ENCODE assay signal across 8 cellular contexts in genomic region chr5:1798589-1798988, GRCh38. TPM values are rescaled to one million over a fixed set of nuclear protein-coding genes. Genes with fewer than 3 reads are reported as not detected.
DNase-seq lines count a peak whose midpoint lies in the region; ATAC-seq, FAIRE-seq and TF ChIP-seq lines count a peak whose summit lies in the region.
"Not testable (repeated sequence)": the region's sequence is repeated elsewhere in the genome, so short reads cannot be mapped to it uniquely, and the experiment has no call there.

No MANE protein-coding gene starts in this region.

- not testable (repeated sequence) for H3K27me3 ChIP-seq in CD4-positive, CD25-positive, alpha-beta regulatory T cell (ENCODE audit: control insufficient read depth, insufficient read depth, low read length); WERI-Rb-1 (ENCODE audit: insufficient read depth, low read depth, severe bottlenecking); esophagus squamous epithelium; HepG2 (ENCODE audit: control insufficient read depth in 1 of 2, insufficient read depth in 2 of 2, low read length in 2 of 2); thoracic aorta (replicated peaks; ENCODE audit: insufficient read depth)

- TF ChIP-seq RAD21 in HepG2 (CRISPR knock-in tag; IDR thresholded peaks at IDR 0.05): not testable (repeated sequence)

- ATAC-seq in CD4-positive, CD25-positive, alpha-beta regulatory T cell (ENCODE audit: low read depth in 2 of 2); HepG2; thoracic aorta (ENCODE audit: insufficient number of reproducible peaks, low FRiP score, low read depth): not testable (repeated sequence)

- peaks cover 18% of the 10 kb centered on the region for H3K36me3 Mint-ChIP-seq in CD4-positive, CD25-positive, alpha-beta regulatory T cell
- H3K36me3 Mint-ChIP-seq in osteocyte (ENCODE audit: unreplicated experiment): peaks cover 19% of the 10 kb centered on the region

- intact Hi-C loops in esophagus squamous epithelium (cut with DNase I); HepG2 (cut with micrococcal nuclease; ENCODE audit: unreplicated experiment): not testable (repeated sequence)

- peak overlapping the region; percentile 90 for H3K27ac ChIP-seq in CD4-positive, CD25-positive, alpha-beta regulatory T cell (ENCODE audit: insufficient read depth, low read length, poor library complexity, severe bottlenecking)
- H3K27ac ChIP-seq in WERI-Rb-1, thoracic aorta: not testable (repeated sequence)
- H3K27ac ChIP-seq in esophagus squamous epithelium (peak overlapping the region; percentile 91 to 93 (median 92)), HepG2 (ENCODE audit: extremely low read length, insufficient read depth, low read length) (peak overlapping the region; percentile 83)

- H3K4me3 ChIP-seq in CD4-positive, CD25-positive, alpha-beta regulatory T cell (ENCODE audit: low read depth, low read length): peak overlapping the region; percentile 71
- peak overlapping the region; percentile 97 for H3K4me3 ChIP-seq in Jurkat, Clone E6-1 (ENCODE audit: low read length)
- peak overlapping the region; percentile 73 for H3K4me3 ChIP-seq in WERI-Rb-1 (ENCODE audit: low read depth, low read length)
- H3K4me3 ChIP-seq in astrocyte of the cerebellum (ENCODE audit: low read depth, low read length): peak overlapping the region; percentile 91
- peak overlapping the region; percentile 90 to 97 (median 94) for H3K4me3 ChIP-seq in esophagus squamous epithelium
- H3K4me3 ChIP-seq in HepG2 (replicated peaks in 1 of 3; ENCODE audit: insufficient read depth in 1 of 3, low read depth in 2 of 3, low read length in 3 of 3): peak overlapping the region; percentile 68 to 99 (median 97)
- H3K4me3 ChIP-seq in thoracic aorta: peak overlapping the region; percentile 86

- peak overlapping the region; percentile 89 for H3K9ac ChIP-seq in HepG2 (ENCODE audit: insufficient read depth, low read depth, low read length)

- CTCF ChIA-PET in HepG2 (lab: Yijun Ruan, JAX; ENCODE audit: low intra/inter-chr PET ratio, low total read pairs): not testable (repeated sequence)

- not testable (repeated sequence) for TF ChIP-seq EP300 in HepG2 (IDR thresholded peaks at IDR 0.05; ENCODE audit: low read depth in 2 of 2, low read length in 2 of 2); HepG2 (CRISPR knock-in tag; IDR thresholded peaks at IDR 0.05; ENCODE audit: borderline replicate concordance)

- H3K27ac Mint-ChIP-seq in CD4-positive, CD25-positive, alpha-beta regulatory T cell: peak overlapping the region; percentile 38 to 88 (median 76)
- peak overlapping the region; percentile 65 for H3K27ac Mint-ChIP-seq in osteocyte (ENCODE audit: unreplicated experiment)

- H3K27me3 Mint-ChIP-seq in CD4-positive, CD25-positive, alpha-beta regulatory T cell; osteocyte (ENCODE audit: unreplicated experiment): not testable (repeated sequence)

- not testable (repeated sequence) for BruUV-seq in HepG2 (replicated peaks; lab: Mats Ljungman, UMichigan)

- peak overlapping the region; percentile 93 to 99 (median 98) for H3K4me3 Mint-ChIP-seq in CD4-positive, CD25-positive, alpha-beta regulatory T cell
- H3K4me3 Mint-ChIP-seq in osteocyte (ENCODE audit: unreplicated experiment): peak overlapping the region; percentile 97

- H3K9me3 Mint-ChIP-seq in CD4-positive, CD25-positive, alpha-beta regulatory T cell; osteocyte (ENCODE audit: unreplicated experiment): not testable (repeated sequence)

- TF ChIP-seq POLR2A in esophagus squamous epithelium (IDR thresholded peaks at IDR 0.05); HepG2 (IDR thresholded peaks at IDR 0.05; ENCODE audit: insufficient read depth in 1 of 2, low read depth in 2 of 2, low read length in 2 of 2): not testable (repeated sequence)

- peak overlapping the region; percentile 94 for H3K4me2 ChIP-seq in HepG2 (ENCODE audit: low read depth, low read length)

- H4K20me1 ChIP-seq in HepG2 (ENCODE audit: insufficient read depth, low read length): not testable (repeated sequence)

- peaks cover 54% of the 10 kb centered on the region for H3K4me1 ChIP-seq in CD4-positive, CD25-positive, alpha-beta regulatory T cell (ENCODE audit: control insufficient read depth, insufficient read depth, low read length, poor library complexity, severe bottlenecking)
- H3K4me1 ChIP-seq in esophagus squamous epithelium: peaks cover 9 to 68% (median 14%) of the 10 kb centered on the region in 3 donors
- H3K4me1 ChIP-seq in HepG2 (ENCODE audit: insufficient read depth, low read length): peaks cover 44% of the 10 kb centered on the region
- H3K4me1 ChIP-seq in thoracic aorta (ENCODE audit: control insufficient read depth in 1 of 2, low read depth in 2 of 2): peaks cover 4 to 16% of the 10 kb centered on the region in 2 donors

- H3K4me1 Mint-ChIP-seq in CD4-positive, CD25-positive, alpha-beta regulatory T cell: peaks cover 6 to 71% (median 40%) of the 10 kb centered on the region in 4 donors
- peaks cover 51% of the 10 kb centered on the region for H3K4me1 Mint-ChIP-seq in osteocyte (ENCODE audit: unreplicated experiment)

- H3K36me3 ChIP-seq in CD4-positive, CD25-positive, alpha-beta regulatory T cell (ENCODE audit: control insufficient read depth, insufficient read depth, low read length): peaks cover 19% of the 10 kb centered on the region
- H3K36me3 ChIP-seq in WERI-Rb-1 (peaks cover 37% of the 10 kb centered on the region), esophagus squamous epithelium (peaks cover 2 to 41% (median 16%) of the 10 kb centered on the region in 3 donors), HepG2 (replicated peaks in 1 of 2; ENCODE audit: control insufficient read depth in 1 of 2, insufficient read depth in 2 of 2, low read length in 2 of 2) (peaks cover 3 to 26% of the 10 kb centered on the region in 2 experiments; a peak in 4 of 5 replicates), thoracic aorta (peaks cover 13% of the 10 kb centered on the region)

- in situ Hi-C loops in astrocyte of the cerebellum (cut with HindIII; ENCODE audit: low sequenced_read_pairs); HepG2 (cut with HindIII; ENCODE audit: extremely low pct_ligation_motif_present, low pct_unique_long_range_greater_than_20kb): not testable (repeated sequence)

- peaks cover 42% of the 10 kb centered on the region for H3K79me2 ChIP-seq in HepG2 (ENCODE audit: insufficient read depth, low read length)

- not testable (repeated sequence) for H2AFZ ChIP-seq in HepG2 (ENCODE audit: low read length)

- not testable (repeated sequence) for DNase-seq in CD4-positive, CD25-positive, alpha-beta regulatory T cell; Jurkat, Clone E6-1 (ENCODE audit: low read depth, low spot score); WERI-Rb-1; astrocyte of the cerebellum (ENCODE audit: low read depth); esophagus squamous epithelium (lab: John Stamatoyannopoulos, UW); HepG2 (ENCODE audit: low spot score); osteocyte (ENCODE audit: extremely low spot score, unreplicated experiment); thoracic aorta (ENCODE audit: low spot score)

- 66 to 89% methylated on average over 7 to 8 of the region's 16 CpGs for WGBS in esophagus squamous epithelium, 2 donors
- 92% methylated on average over 16 of the region's 16 CpGs for WGBS in HepG2 (ENCODE audit: low lambda C conversion rate)

- POLR2A ChIA-PET in HepG2 (lab: Yijun Ruan, JAX): interaction anchor here (0.7 to 1.0 kb wide), 3 partner anchors 10 to 69 kb away, joined by 3 to 6 read pairs (median 3); no protein-coding TSS in a partner anchor

- not testable (repeated sequence) for TF ChIP-seq CTCF in WERI-Rb-1 (IDR thresholded peaks at IDR 0.05; ENCODE audit: low read depth, low read length); astrocyte of the cerebellum (IDR thresholded peaks at IDR 0.05; ENCODE audit: low read depth, low read length, missing control alignments); esophagus squamous epithelium (IDR thresholded peaks at IDR 0.05); HepG2 (CRISPR knock-in tag; IDR thresholded peaks at IDR 0.05); osteocyte (IDR thresholded peaks at IDR 0.05); thoracic aorta (IDR thresholded peaks at IDR 0.05)

- H3K9me3 ChIP-seq in CD4-positive, CD25-positive, alpha-beta regulatory T cell (ENCODE audit: control insufficient read depth in 2 of 2, low read length in 2 of 2); WERI-Rb-1 (ENCODE audit: severe bottlenecking); esophagus squamous epithelium; HepG2 (ENCODE audit: low read length); thoracic aorta: not testable (repeated sequence)

- not testable (repeated sequence) for FAIRE-seq in HepG2 (lab: Jason Lieb, UNC)

RNA-seq across cellular contexts. Expression of gene MRPL36, which starts 1.0 kb away (rescaled TPM):
- 15.8 TPM for total RNA-seq in CD4-positive, CD25-positive, alpha-beta regulatory T cell
- 100 to 1,000 TPM in 3 of 4 donors, 10 to 100 TPM in 1; 98.7 to 127 (median 112) TPM for polyA plus RNA-seq in CD4-positive, CD25-positive, alpha-beta regulatory T cell
- polyA plus RNA-seq in Jurkat, Clone E6-1 (2012; ENCODE audit: insufficient read depth, insufficient read length): 208 TPM
- total RNA-seq in esophagus squamous epithelium (10 to 100 TPM; 44.6 to 54.9 (median 49.3) TPM), HepG2 (2016; rRNA removed; fragmentation: Illumina TruSeq; extraction: Trizol) (113 and 135 TPM in 2 replicates), osteocyte (44.0 and 51.9 TPM in 2 replicates), thoracic aorta (10 to 100 TPM; 26.2 to 26.9 TPM)
- total RNA-seq in HepG2 (2016; cell fraction: cytosol; rRNA removed; fragmentation: Illumina TruSeq; extraction: Trizol; ENCODE audit: low read depth): 108 and 113 TPM in 2 replicates
- 108 and 154 TPM in 2 replicates for total RNA-seq in HepG2 (2016; cell fraction: insoluble cytoplasmic fraction; rRNA removed; fragmentation: Illumina TruSeq; extraction: Trizol)
- 76.0 and 81.1 TPM in 2 replicates for total RNA-seq in HepG2 (2016; cell fraction: membrane; rRNA removed; fragmentation: Illumina TruSeq; extraction: Trizol)
- total RNA-seq in HepG2 (2016; cell fraction: nucleus; rRNA removed; fragmentation: Illumina TruSeq; extraction: Trizol): 37.1 and 47.0 TPM in 2 replicates
- polyA plus RNA-seq in HepG2 (2011; rRNA removed): 70.5 and 71.3 TPM in 2 replicates
- 65.9 and 74.3 TPM in 2 replicates for polyA plus RNA-seq in HepG2 (2011; cell fraction: cytosol; rRNA removed)
- polyA plus RNA-seq in HepG2 (2011; cell fraction: nucleus; rRNA removed): 25.2 and 29.0 TPM in 2 replicates
- polyA plus RNA-seq in HepG2 (2012): 59.1 and 65.6 TPM in 2 replicates
- 88.2 and 98.8 TPM in 2 replicates for polyA plus RNA-seq in HepG2 (2016; cell fraction: cytosol; fragmentation: Illumina TruSeq; extraction: Trizol; ENCODE audit: low read depth)
- 150 and 160 TPM in 2 replicates for polyA plus RNA-seq in HepG2 (2016; cell fraction: insoluble cytoplasmic fraction; fragmentation: Illumina TruSeq; extraction: Trizol; ENCODE audit: low read depth)
- polyA plus RNA-seq in HepG2 (2016; cell fraction: membrane; fragmentation: Illumina TruSeq; extraction: Trizol; ENCODE audit: low read depth): 60.1 and 66.8 TPM in 2 replicates
- 65.9 and 77.9 TPM in 2 replicates for polyA plus RNA-seq in HepG2 (2016; cell fraction: nucleus; fragmentation: Illumina TruSeq; extraction: Trizol; ENCODE audit: insufficient read depth, low read depth)
- polyA minus RNA-seq in HepG2 (2011; rRNA and poly(A)+ RNA removed; ENCODE audit: low replicate concordance): 30.3 and 163 TPM in 2 replicates
- 21.5 and 22.2 TPM in 2 replicates for polyA minus RNA-seq in HepG2 (2011; cell fraction: cytosol; rRNA and poly(A)+ RNA removed)
- 21.4 and 25.5 TPM in 2 replicates for polyA minus RNA-seq in HepG2 (2011; cell fraction: nucleus; rRNA and poly(A)+ RNA removed)

RNA-seq across cellular contexts. Expression of gene NDUFS6, which starts 2.6 kb away (rescaled TPM):
- total RNA-seq in CD4-positive, CD25-positive, alpha-beta regulatory T cell: 21.6 TPM
- polyA plus RNA-seq in CD4-positive, CD25-positive, alpha-beta regulatory T cell: 10 to 100 TPM; 66.5 to 98.7 (median 75.7) TPM
- polyA plus RNA-seq in Jurkat, Clone E6-1 (2012; ENCODE audit: insufficient read depth, insufficient read length): 392 TPM
- total RNA-seq in esophagus squamous epithelium (10 to 100 TPM; 36.1 to 72.7 (median 57.3) TPM), HepG2 (2016; rRNA removed; fragmentation: Illumina TruSeq; extraction: Trizol) (50.4 and 63.7 TPM in 2 replicates), osteocyte (31.7 and 35.1 TPM in 2 replicates), thoracic aorta (10 to 100 TPM; 25.7 to 26.5 TPM)
- 15.2 and 15.4 TPM in 2 replicates for total RNA-seq in HepG2 (2016; cell fraction: cytosol; rRNA removed; fragmentation: Illumina TruSeq; extraction: Trizol; ENCODE audit: low read depth)
- 53.0 and 63.5 TPM in 2 replicates for total RNA-seq in HepG2 (2016; cell fraction: insoluble cytoplasmic fraction; rRNA removed; fragmentation: Illumina TruSeq; extraction: Trizol)
- 25.8 and 27.4 TPM in 2 replicates for total RNA-seq in HepG2 (2016; cell fraction: membrane; rRNA removed; fragmentation: Illumina TruSeq; extraction: Trizol)
- total RNA-seq in HepG2 (2016; cell fraction: nucleus; rRNA removed; fragmentation: Illumina TruSeq; extraction: Trizol): 17.5 and 20.2 TPM in 2 replicates
- 22.2 and 23.7 TPM in 2 replicates for polyA plus RNA-seq in HepG2 (2011; rRNA removed)
- polyA plus RNA-seq in HepG2 (2011; cell fraction: cytosol; rRNA removed): 72.6 and 97.8 TPM in 2 replicates
- 21.7 and 33.4 TPM in 2 replicates for polyA plus RNA-seq in HepG2 (2011; cell fraction: nucleus; rRNA removed)
- polyA plus RNA-seq in HepG2 (2012): 46.4 and 50.3 TPM in 2 replicates
- 27.6 and 35.6 TPM in 2 replicates for polyA plus RNA-seq in HepG2 (2016; cell fraction: cytosol; fragmentation: Illumina TruSeq; extraction: Trizol; ENCODE audit: low read depth)
- 110 and 131 TPM in 2 replicates for polyA plus RNA-seq in HepG2 (2016; cell fraction: insoluble cytoplasmic fraction; fragmentation: Illumina TruSeq; extraction: Trizol; ENCODE audit: low read depth)
- polyA plus RNA-seq in HepG2 (2016; cell fraction: membrane; fragmentation: Illumina TruSeq; extraction: Trizol; ENCODE audit: low read depth): 36.7 and 40.8 TPM in 2 replicates
- 54.4 and 56.6 TPM in 2 replicates for polyA plus RNA-seq in HepG2 (2016; cell fraction: nucleus; fragmentation: Illumina TruSeq; extraction: Trizol; ENCODE audit: insufficient read depth, low read depth)
- 9.7 and 41.7 TPM in 2 replicates for polyA minus RNA-seq in HepG2 (2011; rRNA and poly(A)+ RNA removed; ENCODE audit: low replicate concordance)
- polyA minus RNA-seq in HepG2 (2011; cell fraction: cytosol; rRNA and poly(A)+ RNA removed): 11.4 and 22.6 TPM in 2 replicates
- polyA minus RNA-seq in HepG2 (2011; cell fraction: nucleus; rRNA and poly(A)+ RNA removed): 8.5 and 11.5 TPM in 2 replicates
